Comparison of ENCODE assay signal across 8 cellular contexts in genomic region chr2:71923887-71924533, GRCh38.
DNase-seq lines count a peak whose midpoint lies in the region; ATAC-seq and TF ChIP-seq lines count a peak whose summit lies in the region.

No MANE protein-coding gene starts in this region.

- H3K27me3 ChIP-seq in PC-9 (ENCODE audit: insufficient read depth, low read depth) (no peaks in the 10 kb centered on the region), trophoblast cell (ENCODE audit: insufficient read depth, low read length) (no peaks in the 10 kb centered on the region)

- H2AFZ ChIP-seq in PC-9 (no peak overlapping the region), trophoblast cell (ENCODE audit: insufficient read depth, low read length, poor library complexity) (no peak overlapping the region)

- in situ Hi-C loops in Caki2 (cut with HindIII; ENCODE audit: low pct_unique_long_range_greater_than_20kb, low sequenced_read_pairs) = no loop called here

- POLR2A ChIA-PET in PC-9 (lab: Charles Lee; ENCODE audit: unreplicated experiment) = no interaction called here

- H3K4me1 ChIP-seq in PC-9 (replicated peaks; ENCODE audit: insufficient read depth) (peaks cover 10% of the 10 kb centered on the region), trophoblast cell (ENCODE audit: control insufficient read depth in 1 of 2, insufficient read depth in 2 of 2, low read length in 2 of 2) (peaks cover 13 to 14% of the 10 kb centered on the region in 2 experiments)

- DNase-seq in Caki2 (ENCODE audit: low read depth) (peak; percentile 22), HuH-7.5 (ENCODE audit: low spot score) (peak; percentile 64), PC-9 (peak; percentile 42 to 48), globus pallidus (ENCODE audit: low spot score) (peak; percentile 76), trophoblast cell (peak; percentile 63 to 89), AG20443 (ENCODE audit: low spot score) (no peak)
- DNase-seq in activated T-helper 2 cell treated with anti-CD3 and anti-CD28 coated beads, Interferon-gamma antibody, Interleukin-2, Interleukin-4, amounts not matched to agents 10 μg/mL and 5 μg/mL and 100 μg/mL, durations not matched to agents 14 hours and 24 hours and 36 hours (ENCODE audit: low spot score) = peak; percentile 26

- H3F3A ChIP-seq in PC-9 (ENCODE audit: insufficient read depth, low read depth) = no peaks in the 10 kb centered on the region; the same call in 1 of the 2 replicates

- intact Hi-C loops in PC-9 (cut with micrococcal nuclease; ENCODE audit: unreplicated experiment) = loop anchor here (1.0 to 10.0 kb wide), 5 partner anchors 73 to 823 kb away; no protein-coding TSS in a partner anchor
- intact Hi-C loops in activated T-helper 2 cell treated with anti-CD3 and anti-CD28 coated beads, Interferon-gamma antibody, Interleukin-2, Interleukin-4, amounts not matched to agents 10 μg/mL and 5 μg/mL and 100 μg/mL, durations not matched to agents 14 hours and 24 hours and 36 hours (cut with micrococcal nuclease) = loop anchor here (1.0 to 5.0 kb wide), 3 partner anchors 226 to 823 kb away; no protein-coding TSS in a partner anchor

- no peaks in the 10 kb centered on the region for H4K20me1 ChIP-seq in PC-9 (ENCODE audit: insufficient read depth)

- H3K27ac ChIP-seq in PC-9 (no peak overlapping the region), trophoblast cell (ENCODE audit: low read depth, low read length) (no peak overlapping the region)

- H3K36me3 Mint-ChIP-seq in activated T-helper 2 cell treated with anti-CD3 and anti-CD28 coated beads, Interferon-gamma antibody, Interleukin-2, Interleukin-4, amounts not matched to agents 10 μg/mL and 5 μg/mL and 100 μg/mL, durations not matched to agents 14 hours and 24 hours and 36 hours (ENCODE audit: low read depth) = no peaks in the 10 kb centered on the region

- no peak overlapping the region for H2AK5ac ChIP-seq in trophoblast cell (ENCODE audit: low read length)

- H4K91ac ChIP-seq in trophoblast cell (ENCODE audit: low read depth, low read length) = no peak overlapping the region

- no peaks in the 10 kb centered on the region for H3K36me3 ChIP-seq in PC-9 (ENCODE audit: low read depth)
- no peaks in the 10 kb centered on the region for H3K36me3 ChIP-seq in trophoblast cell (ENCODE audit: control insufficient read depth in 1 of 2, insufficient read depth in 2 of 2, low read length in 2 of 2)

- no TSS peak for BruUV-seq in PC-9 (replicated peaks; lab: Mats Ljungman, UMichigan)

- H3K14ac ChIP-seq in trophoblast cell (ENCODE audit: low read length) = no peak overlapping the region

- H3K4me3 ChIP-seq in PC-9 (no peak overlapping the region), trophoblast cell (ENCODE audit: low read depth, low read length) (no peak overlapping the region)

- no peak overlapping the region for H3K4me2 ChIP-seq in PC-9
- H3K4me2 ChIP-seq in trophoblast cell (ENCODE audit: low read length) = no peak overlapping the region

- no peak overlapping the region for H4K8ac ChIP-seq in trophoblast cell (ENCODE audit: low read depth, low read length)

- H4K12ac ChIP-seq in trophoblast cell (ENCODE audit: low read depth, low read length) = no peak overlapping the region

- peaks cover 9% of the 10 kb centered on the region for H3K79me1 ChIP-seq in trophoblast cell (ENCODE audit: low read length)

- H3K18ac ChIP-seq in trophoblast cell (ENCODE audit: low read length) = no peak overlapping the region

- H3K9me3 ChIP-seq in PC-9 (ENCODE audit: insufficient read depth, low read depth) (peaks cover 10% of the 10 kb centered on the region; the same call in 1 of the 2 replicates), trophoblast cell (ENCODE audit: insufficient read depth, low read depth, low read length) (peaks cover 2% of the 10 kb centered on the region)

- H3K27me3 Mint-ChIP-seq in activated T-helper 2 cell treated with anti-CD3 and anti-CD28 coated beads, Interferon-gamma antibody, Interleukin-2, Interleukin-4, amounts not matched to agents 10 μg/mL and 5 μg/mL and 100 μg/mL, durations not matched to agents 14 hours and 24 hours and 36 hours (ENCODE audit: low read depth) = no peaks in the 10 kb centered on the region

- no CpG with 5 or more reads among the region's 7 CpGs for WGBS in trophoblast cell (ENCODE audit: extremely low coverage, insufficient coverage, insufficient read length)

- no peak overlapping the region for H2BK120ac ChIP-seq in trophoblast cell (ENCODE audit: insufficient read depth, low read length, poor library complexity)

- CTCF ChIA-PET in PC-9 (lab: Charles Lee) = interaction anchor here (0.6 to 1.1 kb wide), 7 partner anchors 40 to 830 kb away, joined by 3 to 9 read pairs (median 4); no protein-coding TSS in a partner anchor

- no peaks in the 10 kb centered on the region for H3K79me2 ChIP-seq in PC-9 (ENCODE audit: low read depth)
- no peaks in the 10 kb centered on the region for H3K79me2 ChIP-seq in trophoblast cell (ENCODE audit: control insufficient read depth, insufficient read depth, low read length, poor library complexity)

- no peaks in the 10 kb centered on the region for H3K9me3 Mint-ChIP-seq in activated T-helper 2 cell treated with anti-CD3 and anti-CD28 coated beads, Interferon-gamma antibody, Interleukin-2, Interleukin-4, amounts not matched to agents 10 μg/mL and 5 μg/mL and 100 μg/mL, durations not matched to agents 14 hours and 24 hours and 36 hours

- H2BK5ac ChIP-seq in trophoblast cell (ENCODE audit: low read depth, low read length, poor library complexity) = no peak overlapping the region

- H3K4me3 Mint-ChIP-seq in activated T-helper 2 cell treated with anti-CD3 and anti-CD28 coated beads, Interferon-gamma antibody, Interleukin-2, Interleukin-4, amounts not matched to agents 10 μg/mL and 5 μg/mL and 100 μg/mL, durations not matched to agents 14 hours and 24 hours and 36 hours (ENCODE audit: low read depth) = no peak overlapping the region

- no peak overlapping the region for H3K27ac Mint-ChIP-seq in activated T-helper 2 cell treated with anti-CD3 and anti-CD28 coated beads, Interferon-gamma antibody, Interleukin-2, Interleukin-4, amounts not matched to agents 10 μg/mL and 5 μg/mL and 100 μg/mL, durations not matched to agents 14 hours and 24 hours and 36 hours

- ATAC-seq in GM19438 (IDR thresholded peaks at IDR 0.05; ENCODE audit: low read depth, unreplicated experiment) = peak; percentile 69

- TF ChIP-seq CTCF in PC-9 (conservative IDR thresholded peaks at IDR 0.05) = peak; percentile 94

- no peak overlapping the region for H2BK12ac ChIP-seq in trophoblast cell (ENCODE audit: low read length)

- no peak overlapping the region for H3K23ac ChIP-seq in trophoblast cell (ENCODE audit: low read length)

- H3K4ac ChIP-seq in trophoblast cell (ENCODE audit: low read depth, low read length) = no peak overlapping the region

- H3K9me2 ChIP-seq in PC-9 (ENCODE audit: insufficient read depth) = no peaks in the 10 kb centered on the region

- H3K9ac ChIP-seq in trophoblast cell (ENCODE audit: low read length) = no peak overlapping the region

- H3K4me1 Mint-ChIP-seq in activated T-helper 2 cell treated with anti-CD3 and anti-CD28 coated beads, Interferon-gamma antibody, Interleukin-2, Interleukin-4, amounts not matched to agents 10 μg/mL and 5 μg/mL and 100 μg/mL, durations not matched to agents 14 hours and 24 hours and 36 hours (ENCODE audit: low read depth) = no peaks in the 10 kb centered on the region
